Comparison of ENCODE assay signal across 18 cellular contexts in the genomic region with DNA sequence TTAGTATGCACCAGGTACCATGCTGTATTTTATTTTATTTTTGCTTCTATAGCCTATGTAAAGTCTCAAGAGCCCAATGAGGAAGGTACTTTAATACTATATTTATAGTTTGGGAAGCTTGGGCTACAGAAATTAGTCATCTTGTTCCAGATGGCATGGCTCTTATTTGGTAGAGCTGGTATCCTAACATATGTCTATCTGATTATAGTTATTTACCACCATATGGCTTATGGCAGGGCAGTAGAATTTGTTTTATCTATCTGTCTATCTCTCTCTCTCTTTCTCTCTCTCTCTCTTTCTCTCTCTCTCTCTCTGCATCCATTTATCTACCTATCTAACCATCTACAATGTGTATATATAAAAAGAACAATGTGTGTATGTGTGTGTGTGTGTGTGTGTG.
"Had no signal": no experiment of that assay in that cellular context is flagged by ENCODE, and none has a peak within 500 bp of the region (broad histone marks: within the 10 kb centered on the region; RNA-seq: fewer than 3 reads in every experiment).

No MANE protein-coding gene starts in this region.

- H3K4me1 Mint-ChIP-seq: natural killer cell; neural crest cell; stimulated activated naive B cell treated with anti-CD40 and anti-IgM and Interleukin-4, amounts not matched to agents 10 μg/mL and 1 μg/mL and 100 μg/mL, for 72 hours had no signal

- H3K36me3 Mint-ChIP-seq: natural killer cell; stimulated activated naive B cell treated with anti-CD40 and anti-IgM and Interleukin-4, amounts not matched to agents 10 μg/mL and 1 μg/mL and 100 μg/mL, for 72 hours had no signal

- H3K27ac Mint-ChIP-seq: natural killer cell; stimulated activated naive B cell treated with anti-CD40 and anti-IgM and Interleukin-4, amounts not matched to agents 10 μg/mL and 1 μg/mL and 100 μg/mL, for 72 hours had no signal

- H3K4me3 Mint-ChIP-seq: natural killer cell; neural crest cell; stimulated activated naive B cell treated with anti-CD40 and anti-IgM and Interleukin-4, amounts not matched to agents 10 μg/mL and 1 μg/mL and 100 μg/mL, for 72 hours had no signal

- ATAC-seq: esophagus mucosa; heart left ventricle; mucosa of descending colon; natural killer cell; sciatic nerve; stimulated activated naive B cell treated with anti-CD40 and anti-IgM and Interleukin-4, amounts not matched to agents 10 μg/mL and 1 μg/mL and 100 μg/mL, for 72 hours had no signal

- H3K27me3 Mint-ChIP-seq: stimulated activated naive B cell treated with anti-CD40 and anti-IgM and Interleukin-4, amounts not matched to agents 10 μg/mL and 1 μg/mL and 100 μg/mL, for 72 hours had no signal

- DNase-seq: effector memory CD4-positive, alpha-beta T cell; heart left ventricle; hypothalamus; kidney glomerular epithelial cell; mammary epithelial cell; mucosa of descending colon; natural killer cell; posterior cingulate gyrus; spleen; stimulated activated CD4-positive, alpha-beta T cell treated with anti-CD3 and anti-CD28 coated beads, Interleukin-2, amount 100 ng/mL, for 24 hours; stimulated activated CD4-positive, alpha-beta T cell treated with anti-CD3 and anti-CD28 coated beads, Interleukin-4, amount 100 ng/mL, for 4 hours; stimulated activated naive B cell treated with anti-CD40 and anti-IgM and Interleukin-4, amounts not matched to agents 10 μg/mL and 1 μg/mL and 100 μg/mL, for 72 hours; stomach; substantia nigra; trophoblast cell had no signal
